ENCODE assay signal across 17 cellular contexts in genomic region chr9:110077926-110078325, GRCh38.
"Had no signal": no experiment of that assay in that cellular context is flagged by ENCODE, and none has a peak within 500 bp of the region (broad histone marks: within the 10 kb centered on the region; RNA-seq: fewer than 3 reads in every experiment).

No MANE protein-coding gene starts in this region.

- DNase-seq: activated CD4-positive, alpha-beta T cell treated with anti-CD3 and anti-CD28 coated beads, Interleukin-2, amount 50 U/mL, for 4 hours; activated CD4-positive, CD25-positive, alpha-beta regulatory T cell treated with anti-CD3 and anti-CD28 coated beads, Interleukin-2, amount 50 U/mL, for 72 hours; activated CD8-positive, alpha-beta memory T cell treated with anti-CD3 and anti-CD28 coated beads, Interleukin-2, amount 10 ng/mL, durations not matched to agents 7 days and 5 days; activated effector memory CD4-positive, alpha-beta T cell treated with anti-CD3 and anti-CD28 coated beads, Interleukin-2, amount 50 U/mL, for 16 hours; activated T-cell treated with anti-CD3 and anti-CD28 coated beads, Interleukin-2, amount 50 U/mL, for 4 hours; hippocampal formation; occipital lobe; stimulated activated CD4-positive, alpha-beta T cell treated with anti-CD3 and anti-CD28 coated beads, Interleukin-2, amount 100 ng/mL, for 24 hours; stimulated activated naive CD4-positive, alpha-beta T cell; T-helper 2 cell; upper lobe of right lung had no signal

- ATAC-seq: activated CD8-positive, alpha-beta memory T cell treated with anti-CD3 and anti-CD28 coated beads, Interleukin-2, amount 10 ng/mL, durations not matched to agents 7 days and 5 days; activated T-cell treated with anti-CD3 and anti-CD28 coated beads, Interleukin-2, amount 50 U/mL, for 4 hours; sciatic nerve; upper lobe of right lung had no signal

- H3K4me3 Mint-ChIP-seq: activated CD8-positive, alpha-beta memory T cell treated with anti-CD3 and anti-CD28 coated beads, Interleukin-2, amount 10 ng/mL, durations not matched to agents 7 days and 5 days; activated naive CD8-positive, alpha-beta T cell; activated T-cell treated with anti-CD3 and anti-CD28 coated beads, Interleukin-2, amount 50 U/mL, for 4 hours; natural killer cell treated with Interleukin-12 subunit alpha and Interleukin-12 subunit beta and Interleukin-15 and Interleukin-18, amount 100 ng/mL, for 72 hours had no signal

- H3K9me3 ChIP-seq: esophagus muscularis mucosa, prostate gland, upper lobe of right lung had no signal

- H3K4me3 ChIP-seq: esophagus muscularis mucosa, lung, prostate gland, upper lobe of right lung had no signal

- H3K4me1 ChIP-seq: prostate gland had no signal

- H3K9me3 Mint-ChIP-seq: activated T-cell treated with anti-CD3 and anti-CD28 coated beads, Interleukin-2, amount 50 U/mL, for 4 hours; natural killer cell treated with Interleukin-12 subunit alpha and Interleukin-12 subunit beta and Interleukin-15 and Interleukin-18, amount 100 ng/mL, for 72 hours had no signal

- H3K36me3 Mint-ChIP-seq: activated CD8-positive, alpha-beta memory T cell treated with anti-CD3 and anti-CD28 coated beads, Interleukin-2, amount 10 ng/mL, durations not matched to agents 7 days and 5 days; activated naive CD8-positive, alpha-beta T cell; natural killer cell treated with Interleukin-12 subunit alpha and Interleukin-12 subunit beta and Interleukin-15 and Interleukin-18, amount 100 ng/mL, for 72 hours had no signal

- H3K27ac Mint-ChIP-seq: activated CD8-positive, alpha-beta memory T cell treated with anti-CD3 and anti-CD28 coated beads, Interleukin-2, amount 10 ng/mL, durations not matched to agents 7 days and 5 days; activated naive CD8-positive, alpha-beta T cell; natural killer cell treated with Interleukin-12 subunit alpha and Interleukin-12 subunit beta and Interleukin-15 and Interleukin-18, amount 100 ng/mL, for 72 hours had no signal

- H3K27me3 Mint-ChIP-seq: natural killer cell treated with Interleukin-12 subunit alpha and Interleukin-12 subunit beta and Interleukin-15 and Interleukin-18, amount 100 ng/mL, for 72 hours had no signal

- H3K36me3 ChIP-seq: esophagus muscularis mucosa, prostate gland, upper lobe of right lung had no signal
